In genomic region chr19:16497837-16498236, GRCh38 we compare ENCODE assay signal across 1 cellular context.
TF ChIP-seq lines count a peak whose summit lies in the region.

No MANE protein-coding gene starts in this region.

TF ChIP-seq in K562, 482 proteins besides CTCF, POLR2A, EP300 and RAD21:
- TF ChIP-seq ZKSCAN1 (IDR thresholded peaks at IDR 0.05; ENCODE audit: low read depth, low read length) (no peak), MYC (IDR thresholded peaks at IDR 0.05; ENCODE audit: low read depth, low read length) (0 out of 2 replicates have a peak, but pooled peaks have one; percentile 17), MYC (CRISPR knock-in tag; IDR thresholded peaks at IDR 0.05; ENCODE audit: borderline replicate concordance, low read depth) (no peak), IFI16 (CRISPR knock-in tag; IDR thresholded peaks at IDR 0.05) (no peak), ZNF79 (CRISPR knock-in tag; IDR thresholded peaks at IDR 0.05; ENCODE audit: low read depth) (no peak), C11orf30 (IDR thresholded peaks at IDR 0.05; ENCODE audit: low read depth) (0 out of 2 replicates have a peak, but pooled peaks have one; percentile 4), CAMTA2 (CRISPR knock-in tag; conservative IDR thresholded peaks at IDR 0.05) (no peak), KHSRP (IDR thresholded peaks at IDR 0.05) (no peak), NFE2 (IDR thresholded peaks at IDR 0.05; ENCODE audit: low read depth) (no peak), RCOR1 (IDR thresholded peaks at IDR 0.05; ENCODE audit: borderline replicate concordance in 1 of 2, low read depth in 2 of 2, low read length in 2 of 2) (no peak), RBM22 (IDR thresholded peaks at IDR 0.05; ENCODE audit: low read depth, low read length, poor library complexity, severe bottlenecking) (no peak), PHF20 (IDR thresholded peaks at IDR 0.05; ENCODE audit: partially characterized antibody) (no peak), NRF1 (conservative IDR thresholded peaks at IDR 0.05 in 1 of 2, IDR thresholded peaks at IDR 0.05 in 1 of 2) (no peak), SREBF2 (CRISPR knock-in tag; IDR thresholded peaks at IDR 0.05) (no peak), POLR2G (IDR thresholded peaks at IDR 0.05; ENCODE audit: low read depth, low read length) (no peak), MCM7 (IDR thresholded peaks at IDR 0.05) (no peak), SMARCE1 (IDR thresholded peaks at IDR 0.05) (no peak), JUN (IDR thresholded peaks at IDR 0.05; ENCODE audit: borderline replicate concordance, low read depth, low read length) (no peak), JUN (CRISPR knock-in tag; IDR thresholded peaks at IDR 0.05; ENCODE audit: borderline replicate concordance) (no peak), L3MBTL2 (IDR thresholded peaks at IDR 0.05) (peak; percentile 13; the same call in 1 of the 2 replicates), ZNF24 (IDR thresholded peaks at IDR 0.05) (no peak), ZBED1 (IDR thresholded peaks at IDR 0.05) (no peak), BHLHE40 (IDR thresholded peaks at IDR 0.05; ENCODE audit: low read length) (0 out of 2 replicates have a peak, but pooled peaks have one; percentile 22), ELF2 (CRISPR knock-in tag; IDR thresholded peaks at IDR 0.05) (no peak), ZNF133 (CRISPR knock-in tag; IDR thresholded peaks at IDR 0.05) (no peak), BCL6 (CRISPR knock-in tag; IDR thresholded peaks at IDR 0.05) (no peak), ID3 (CRISPR knock-in tag; IDR thresholded peaks at IDR 0.05) (no peak), ID3 (tag; IDR thresholded peaks at IDR 0.05) (no peak), PHB2 (IDR thresholded peaks at IDR 0.05; ENCODE audit: low read depth) (no peak)
- TF ChIP-seq, protein P1, sequence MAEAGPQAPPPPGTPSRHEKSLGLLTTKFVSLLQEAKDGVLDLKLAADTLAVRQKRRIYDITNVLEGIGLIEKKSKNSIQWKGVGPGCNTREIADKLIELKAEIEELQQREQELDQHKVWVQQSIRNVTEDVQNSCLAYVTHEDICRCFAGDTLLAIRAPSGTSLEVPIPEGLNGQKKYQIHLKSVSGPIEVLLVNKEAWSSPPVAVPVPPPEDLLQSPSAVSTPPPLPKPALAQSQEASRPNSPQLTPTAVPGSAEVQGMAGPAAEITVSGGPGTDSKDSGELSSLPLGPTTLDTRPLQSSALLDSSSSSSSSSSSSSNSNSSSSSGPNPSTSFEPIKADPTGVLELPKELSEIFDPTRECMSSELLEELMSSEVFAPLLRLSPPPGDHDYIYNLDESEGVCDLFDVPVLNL (CRISPR knock-in tag; IDR thresholded peaks at IDR 0.05; ENCODE audit: low read depth) = no peak
- TF ChIP-seq, protein P2, sequence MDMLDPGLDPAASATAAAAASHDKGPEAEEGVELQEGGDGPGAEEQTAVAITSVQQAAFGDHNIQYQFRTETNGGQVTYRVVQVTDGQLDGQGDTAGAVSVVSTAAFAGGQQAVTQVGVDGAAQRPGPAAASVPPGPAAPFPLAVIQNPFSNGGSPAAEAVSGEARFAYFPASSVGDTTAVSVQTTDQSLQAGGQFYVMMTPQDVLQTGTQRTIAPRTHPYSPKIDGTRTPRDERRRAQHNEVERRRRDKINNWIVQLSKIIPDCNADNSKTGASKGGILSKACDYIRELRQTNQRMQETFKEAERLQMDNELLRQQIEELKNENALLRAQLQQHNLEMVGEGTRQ (CRISPR knock-in tag; IDR thresholded peaks at IDR 0.05) = no peak
- TF ChIP-seq, protein P3, sequence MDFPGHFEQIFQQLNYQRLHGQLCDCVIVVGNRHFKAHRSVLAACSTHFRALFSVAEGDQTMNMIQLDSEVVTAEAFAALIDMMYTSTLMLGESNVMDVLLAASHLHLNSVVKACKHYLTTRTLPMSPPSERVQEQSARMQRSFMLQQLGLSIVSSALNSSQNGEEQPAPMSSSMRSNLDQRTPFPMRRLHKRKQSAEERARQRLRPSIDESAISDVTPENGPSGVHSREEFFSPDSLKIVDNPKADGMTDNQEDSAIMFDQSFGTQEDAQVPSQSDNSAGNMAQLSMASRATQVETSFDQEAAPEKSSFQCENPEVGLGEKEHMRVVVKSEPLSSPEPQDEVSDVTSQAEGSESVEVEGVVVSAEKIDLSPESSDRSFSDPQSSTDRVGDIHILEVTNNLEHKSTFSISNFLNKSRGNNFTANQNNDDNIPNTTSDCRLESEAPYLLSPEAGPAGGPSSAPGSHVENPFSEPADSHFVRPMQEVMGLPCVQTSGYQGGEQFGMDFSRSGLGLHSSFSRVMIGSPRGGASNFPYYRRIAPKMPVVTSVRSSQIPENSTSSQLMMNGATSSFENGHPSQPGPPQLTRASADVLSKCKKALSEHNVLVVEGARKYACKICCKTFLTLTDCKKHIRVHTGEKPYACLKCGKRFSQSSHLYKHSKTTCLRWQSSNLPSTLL (IDR thresholded peaks at IDR 0.05) = no peak
